Comparison of ENCODE assay signal across 35 cellular contexts in genomic region chr10:13542533-13542932, GRCh38.
"Had no signal": no experiment of that assay in that cellular context is flagged by ENCODE, and none has a peak within 500 bp of the region (broad histone marks: within the 10 kb centered on the region; RNA-seq: fewer than 3 reads in every experiment).

No MANE protein-coding gene starts in this region.

- H3K9me3 ChIP-seq: MG63 had no signal

- H3K36me3 ChIP-seq: MG63 had no signal

- DNase-seq: Karpas-422, Kasumi-1, MG63, MM.1S, MV-4-11, NCI-H1048, NCI-H1092, NCI-H1092 treated with DMSO at 0.1 percent for 48 hours, NCI-H1105, NCI-H1105 treated with DMSO at 0.1 percent for 48 hours, NCI-H1417, NCI-H1436, NCI-H1436 treated with DMSO at 0.1 percent for 48 hours, NCI-H146, NCI-H1694, NCI-H1694 treated with DMSO at 0.1 percent for 48 hours, NCI-H187, NCI-H187 treated with DMSO at 0.1 percent for 48 hours, NCI-H1930, NCI-H2029, NCI-H2029 treated with DMSO at 0.1 percent for 48 hours, NCI-H2081, NCI-H2081 treated with DMSO at 0.1 percent for 48 hours, NCI-H2107, NCI-H2171, NCI-H2171 treated with DMSO at 0.1 percent for 48 hours, NCI-H2227 treated with DMSO at 0.1 percent for 48 hours, NCI-H226, NCI-H345, NCI-H446, NCI-H446 treated with DMSO at 0.1 percent for 48 hours, NCI-H510A, NCI-H510A treated with DMSO at 0.1 percent for 48 hours, NCI-H524, NCI-H524 treated with DMSO at 0.1 percent for 48 hours had no signal

- H3K4me3 ChIP-seq: MG63 had no signal
